In genomic region chr13:94710081-94710809, GRCh38 we compare ENCODE assay signal across 1 cellular context.
TF ChIP-seq lines count a peak whose summit lies in the region.

No MANE protein-coding gene starts in this region.

TF ChIP-seq in IMR-90, 13 proteins besides CTCF, POLR2A, EP300 and RAD21 (continued from another document):
- TF ChIP-seq ELK1 (IDR thresholded peaks at IDR 0.05; ENCODE audit: borderline replicate concordance, low read depth, low read length) (no peak), CEBPB (IDR thresholded peaks at IDR 0.05; ENCODE audit: low read depth, low read length) (peak; percentile 26; the same call in 1 of the 2 replicates), MAZ (IDR thresholded peaks at IDR 0.05; ENCODE audit: borderline replicate concordance, low read depth, low read length) (no peak), NFE2L2 (IDR thresholded peaks at IDR 0.05; ENCODE audit: low read depth, low read length) (no peak)
TF ChIP-seq in IMR-90: peak in this region for 1.
